16 cellular contexts compared by ENCODE assay signal in genomic region chr1:239237912-239238311, GRCh38.
"Had no signal": no experiment of that assay in that cellular context is flagged by ENCODE, and none has a peak within 500 bp of the region (broad histone marks: within the 10 kb centered on the region; RNA-seq: fewer than 3 reads in every experiment).

No MANE protein-coding gene starts in this region.

- FAIRE-seq: endothelial cell of umbilical vein had no signal

- H3K4me3 ChIP-seq: colonic mucosa, heart left ventricle, suprapubic skin, upper lobe of left lung had no signal

- H3K4me1 ChIP-seq: colonic mucosa, foreskin keratinocyte, heart left ventricle, suprapubic skin, upper lobe of left lung had no signal

- ATAC-seq: activated T-helper 17 cell treated with anti-CD3 and anti-CD28 coated beads, Interleukin-2, amount 50 U/mL, for 72 hours; foreskin keratinocyte; heart left ventricle had no signal

- DNase-seq: activated CD4-positive, alpha-beta T cell treated with anti-CD3 and anti-CD28 coated beads, Interleukin-2, amount 50 U/mL, for 1 hour; activated naive CD4-positive, alpha-beta T cell treated with anti-CD3 and anti-CD28 coated beads for 36 hours; activated T-cell treated with anti-CD3 and anti-CD28 coated beads for 4 hours; caudate nucleus; colonic mucosa; foreskin keratinocyte; heart left ventricle; kidney glomerular epithelial cell; nephron progenitor cell; stimulated activated CD4-positive, alpha-beta T cell treated with anti-CD3 and anti-CD28 coated beads, Interleukin-2, amount 100 ng/mL, for 48 hours; stimulated activated naive CD4-positive, alpha-beta T cell treated with Interleukin-2 at 50 U/mL for 16 hours; T1000; upper lobe of left lung had no signal

- H3K9me3 ChIP-seq: colonic mucosa, upper lobe of left lung had no signal

- H3K27ac ChIP-seq: colonic mucosa, foreskin keratinocyte, heart left ventricle, suprapubic skin, upper lobe of left lung had no signal
